ENCODE assay signal across 11 cellular contexts in genomic region chr12:62468394-62468793, GRCh38. TPM values are rescaled to one million over a fixed set of nuclear protein-coding genes. Genes with fewer than 3 reads are reported as not detected.
DNase-seq lines count a peak whose midpoint lies in the region; ATAC-seq, FAIRE-seq and TF ChIP-seq lines count a peak whose summit lies in the region.
"Had no signal": no experiment of that assay in that cellular context is flagged by ENCODE, and none has a peak within 500 bp of the region (broad histone marks: within the 10 kb centered on the region; RNA-seq: fewer than 3 reads in every experiment).

No MANE protein-coding gene starts in this region.

- no peak for DNase-seq in right cardiac atrium
- no peak for DNase-seq in left ventricle myocardium superior
- no peak for DNase-seq in activated CD8-positive, alpha-beta T cell treated with anti-CD3 and anti-CD28 coated beads for 36 hours
- DNase-seq in keratinocyte (ENCODE audit: low read depth, low spot score), result no peak
- DNase-seq in aorta, result no peak
- no peak for DNase-seq in T-helper 9 cell
- DNase-seq in medulla oblongata (ENCODE audit: extremely low spot score), result no peak
- DNase-seq: activated naive CD4-positive, alpha-beta T cell treated with Interleukin-2 at 50 U/mL for 16 hours; DMS 273 treated with DMSO at 0.1 percent for 48 hours; stimulated activated CD4-positive, alpha-beta T cell treated with anti-CD3 and anti-CD28 coated beads, Interleukin-2, amount 100 ng/mL, for 48 hours had no signal

- no peaks in the 10 kb centered on the region for H3K27me3 Mint-ChIP-seq in activated CD8-positive, alpha-beta T cell treated with anti-CD3 and anti-CD28 coated beads for 36 hours

- peak overlapping the region; percentile 78 for H3K4me3 Mint-ChIP-seq in activated CD8-positive, alpha-beta T cell treated with anti-CD3 and anti-CD28 coated beads for 36 hours

- peaks cover 0 to 3% of the 10 kb centered on the region in 2 experiments for H3K36me3 ChIP-seq in keratinocyte (ENCODE audit: control insufficient read depth in 2 of 2, extremely low read depth in 1 of 2, insufficient read depth in 2 of 2, low read length in 2 of 2)
- no peaks in the 10 kb centered on the region for H3K36me3 ChIP-seq in aorta (ENCODE audit: control insufficient read depth in 1 of 2, insufficient read depth in 2 of 2, low read length in 1 of 2)

- no peak overlapping the region for H3K9ac ChIP-seq in keratinocyte (ENCODE audit: control insufficient read depth, extremely low read depth, insufficient read depth, low read length)

- H3K9me3 Mint-ChIP-seq in activated CD8-positive, alpha-beta T cell treated with anti-CD3 and anti-CD28 coated beads for 36 hours, result peaks cover 5% of the 10 kb centered on the region

- H3K27ac ChIP-seq in right cardiac atrium (ENCODE audit: low read length) (no peak overlapping the region), keratinocyte (ENCODE audit: control insufficient read depth, insufficient read depth, low read length) (no peak overlapping the region), aorta (ENCODE audit: low read depth in 1 of 2, low read length in 2 of 2) (no peak overlapping the region)

- POLR2A ChIA-PET in activated CD8-positive, alpha-beta T cell treated with anti-CD3 and anti-CD28 coated beads for 36 hours (lab: Charles Lee), result no interaction called here

- H3K9me1 ChIP-seq in keratinocyte (ENCODE audit: control insufficient read depth, extremely low read depth, insufficient read depth, low read length), result no peaks in the 10 kb centered on the region

- no peak for TF ChIP-seq CTCF in activated CD8-positive, alpha-beta T cell treated with anti-CD3 and anti-CD28 coated beads for 36 hours (IDR thresholded peaks at IDR 0.05)
- no peak for TF ChIP-seq CTCF in keratinocyte (optimal IDR thresholded peaks at IDR 0.05 in 1 of 3, IDR thresholded peaks at IDR 0.05 in 1 of 3, conservative IDR thresholded peaks at IDR 0.05 in 1 of 3; ENCODE audit: extremely low read depth in 1 of 3, insufficient read depth in 2 of 3, low read length in 3 of 3)

- H3K79me2 ChIP-seq in keratinocyte (ENCODE audit: control insufficient read depth, insufficient read depth, low read length), result peaks cover 63% of the 10 kb centered on the region

- H3K4me2 ChIP-seq in keratinocyte (ENCODE audit: control insufficient read depth, extremely low read depth, insufficient read depth, low read depth, low read length), result peak overlapping the region; percentile 86

- intact Hi-C loops in right cardiac atrium (cut with DNase I), result no loop called here
- intact Hi-C loops in left ventricle myocardium superior (cut with micrococcal nuclease), result no loop called here
- intact Hi-C loops in activated CD8-positive, alpha-beta T cell treated with anti-CD3 and anti-CD28 coated beads for 36 hours (cut with micrococcal nuclease), result no loop called here
- intact Hi-C loops in aorta (cut with DNase I), result loop anchor here in 1 of 2 donors (5.0 kb wide), 1 partner anchor 134 kb away; no protein-coding TSS in a partner anchor

- no peak overlapping the region for H3K27ac Mint-ChIP-seq in activated CD8-positive, alpha-beta T cell treated with anti-CD3 and anti-CD28 coated beads for 36 hours

- FAIRE-seq in keratinocyte (lab: Jason Lieb, UNC), result no peak

- no peak overlapping the region for H2AFZ ChIP-seq in keratinocyte (ENCODE audit: control insufficient read depth, low read length)

- CTCF ChIA-PET in activated CD8-positive, alpha-beta T cell treated with anti-CD3 and anti-CD28 coated beads for 36 hours (lab: Charles Lee), result interaction anchor here (2.3 kb wide), 1 partner anchor 326 kb away, joined by 7 read pairs; no protein-coding TSS in a partner anchor

- ATAC-seq in right cardiac atrium (no peak), left ventricle myocardium superior (no peak), aorta (ENCODE audit: low FRiP score) (no peak), esophagus mucosa (no peak)
- ATAC-seq in activated CD8-positive, alpha-beta T cell treated with anti-CD3 and anti-CD28 coated beads for 36 hours, result no peak

- 72% methylated on average over 2 of the region's 2 CpGs for WGBS in right cardiac atrium
- 45 to 54% methylated on average over 2 of the region's 2 CpGs for WGBS in aorta, 2 donors

- H3K36me3 Mint-ChIP-seq in activated CD8-positive, alpha-beta T cell treated with anti-CD3 and anti-CD28 coated beads for 36 hours (ENCODE audit: low read depth), result peaks cover 5% of the 10 kb centered on the region

- H3K9me3 ChIP-seq in right cardiac atrium (ENCODE audit: control insufficient read depth, low read length), result no peaks in the 10 kb centered on the region
- no peaks in the 10 kb centered on the region for H3K9me3 ChIP-seq in keratinocyte (ENCODE audit: control insufficient read depth, low read depth, low read length)
- H3K9me3 ChIP-seq in aorta (ENCODE audit: control insufficient read depth, low read length), result no peaks in the 10 kb centered on the region

- no peaks in the 10 kb centered on the region for H4K20me1 ChIP-seq in keratinocyte (ENCODE audit: control insufficient read depth, extremely low read depth, insufficient read depth, low read length)

- dilution Hi-C loops in keratinocyte (cut with MboI; ENCODE audit: extremely low pct_ligation_motif_present, low sequenced_read_pairs), result no loop called here

- peaks cover 29% of the 10 kb centered on the region for H3K4me1 Mint-ChIP-seq in activated CD8-positive, alpha-beta T cell treated with anti-CD3 and anti-CD28 coated beads for 36 hours (ENCODE audit: low read depth)

- H3K4me3 ChIP-seq in right cardiac atrium (ENCODE audit: low read length) (peak overlapping the region; percentile 74), keratinocyte (ENCODE audit: control insufficient read depth in 2 of 3, extremely low read depth in 1 of 3, insufficient read depth in 2 of 3, low read depth in 1 of 3, low read length in 3 of 3) (peak overlapping the region in 2 of 3 experiments; percentile 97 to 99), aorta (ENCODE audit: low read length in 2 of 2) (peak overlapping the region; percentile 28 to 93)

- H3K4me1 ChIP-seq in right cardiac atrium (ENCODE audit: control insufficient read depth, insufficient read depth, low read length), result no peaks in the 10 kb centered on the region
- peaks cover 11% of the 10 kb centered on the region for H3K4me1 ChIP-seq in keratinocyte (ENCODE audit: control insufficient read depth, extremely low read depth, insufficient read depth, low read length)
- H3K4me1 ChIP-seq in aorta (ENCODE audit: control insufficient read depth in 1 of 2, insufficient read depth in 2 of 2, low read length in 2 of 2), result peaks cover 4 to 5% of the 10 kb centered on the region in 2 donors

- no peaks in the 10 kb centered on the region for H3K27me3 ChIP-seq in right cardiac atrium (ENCODE audit: control insufficient read depth, insufficient read depth)
- no peaks in the 10 kb centered on the region for H3K27me3 ChIP-seq in keratinocyte (ENCODE audit: control insufficient read depth, extremely low read depth, insufficient read depth, low read length)
- no peaks in the 10 kb centered on the region for H3K27me3 ChIP-seq in aorta (ENCODE audit: control insufficient read depth in 1 of 2, insufficient read depth in 2 of 2, low read length in 1 of 2)

RNA-seq across cellular contexts. Expression of gene MON2, which starts 1.8 kb away (rescaled TPM):
- total RNA-seq in right cardiac atrium (10 to 100 TPM; 23.4 to 29.0 (median 25.7) TPM), left ventricle myocardium superior (17.6 TPM), aorta (100 to 1,000 TPM in 1 of 2 donors, 10 to 100 TPM in 1; 98.1 to 106 TPM), esophagus mucosa (30.9 TPM)
- polyA plus RNA-seq in right cardiac atrium (9.1 TPM), keratinocyte (4.5 to 18.5 TPM (median 11.9 TPM) in 3 replicates), aorta (10 to 100 TPM in 1 of 2 donors, 1 to 10 TPM in 1; 3.6 to 28.0 TPM)
- 10 to 100 TPM; 25.5 to 29.0 TPM for total RNA-seq in activated CD8-positive, alpha-beta T cell treated with anti-CD3 and anti-CD28 coated beads for 36 hours
- 9.7 TPM for polyA plus RNA-seq in keratinocyte (2011; ENCODE audit: low read depth)
- 3.0 and 6.8 TPM in 2 replicates for polyA plus RNA-seq in keratinocyte (2011; cell fraction: cytosol; rRNA removed)
- polyA plus RNA-seq in keratinocyte (2011; cell fraction: nucleus; rRNA removed), result 26.0 and 34.5 TPM in 2 replicates
- 9.9 and 11.3 TPM in 2 replicates for polyA plus RNA-seq in keratinocyte (2012; ENCODE audit: low replicate concordance)
- 14.9 to 40.1 TPM (median 16.7 TPM) in 3 replicates for polyA minus RNA-seq in keratinocyte
- polyA minus RNA-seq in keratinocyte (2011; cell fraction: cytosol; rRNA and poly(A)+ RNA removed), result 6.5 TPM
- polyA minus RNA-seq in keratinocyte (2011; cell fraction: nucleus; rRNA and poly(A)+ RNA removed), result 35.7 and 79.3 TPM in 2 replicates
